11 cellular contexts compared by ENCODE assay signal in the genomic region with DNA sequence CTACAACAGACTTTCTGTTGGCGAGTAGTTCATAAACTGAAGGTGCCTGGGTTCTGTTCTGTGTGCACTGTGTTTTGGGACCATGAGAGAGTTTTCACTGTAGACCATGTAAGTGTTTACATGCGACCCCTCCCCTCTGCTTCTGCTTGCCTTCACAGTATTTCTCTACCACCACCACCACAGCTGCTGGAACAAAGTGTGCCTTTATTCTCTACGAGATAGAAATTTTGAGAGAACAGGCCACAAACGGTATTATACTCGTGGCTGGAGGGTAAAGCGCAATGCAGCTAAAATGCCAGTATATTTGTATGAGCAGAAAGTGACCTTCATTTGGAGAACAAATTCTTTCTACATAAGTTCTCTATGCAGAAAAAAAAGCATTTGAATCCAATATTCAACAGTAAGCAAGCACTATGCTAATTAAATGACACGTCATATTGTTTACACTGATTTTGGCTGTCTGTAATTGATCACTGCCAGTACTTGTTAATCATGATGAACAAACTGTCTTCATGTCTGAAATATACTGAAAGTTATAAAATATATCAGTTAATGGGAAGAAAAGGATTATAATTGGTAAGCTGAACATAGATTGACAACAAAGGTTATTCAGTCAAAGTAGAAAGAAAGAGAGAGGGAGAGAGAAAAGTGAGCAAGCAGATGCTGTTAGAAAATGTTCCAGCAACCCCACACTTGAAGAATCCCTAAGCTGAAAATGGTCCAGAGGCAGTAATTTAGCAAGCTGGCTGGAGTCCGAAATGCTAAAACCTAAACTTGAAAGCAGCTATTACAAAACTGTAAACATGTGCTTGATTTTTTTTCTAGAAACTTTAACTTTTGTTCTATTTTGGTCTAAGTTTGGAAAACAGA. TPM values are rescaled to one million over a fixed set of nuclear protein-coding genes. Genes with fewer than 3 reads are reported as not detected.
DNase-seq lines count a peak whose midpoint lies in the region; ATAC-seq and TF ChIP-seq lines count a peak whose summit lies in the region.
"Had no signal": no experiment of that assay in that cellular context is flagged by ENCODE, and none has a peak within 500 bp of the region (broad histone marks: within the 10 kb centered on the region; RNA-seq: fewer than 3 reads in every experiment).

No MANE protein-coding gene starts in this region.

- 54% methylated on average over 8 of the region's 8 CpGs for WGBS in esophagus muscularis mucosa

- H3K27me3 ChIP-seq in A673 (replicated peaks; ENCODE audit: insufficient read depth, low read depth, low read length, poor library complexity) (no peaks in the 10 kb centered on the region), HUES6 (ENCODE audit: control insufficient read depth, insufficient read depth, low read length) (no peaks in the 10 kb centered on the region), esophagus muscularis mucosa (no peaks in the 10 kb centered on the region), osteoblast (ENCODE audit: insufficient read depth, low read length) (no peaks in the 10 kb centered on the region)

- DNase-seq in A673 (ENCODE audit: low spot score), result no peak
- no peak for DNase-seq in esophagus muscularis mucosa (ENCODE audit: extremely low spot score)
- DNase-seq in osteoblast (ENCODE audit: insufficient read length, low spot score, missing footprints), result no peak
- no peak for DNase-seq in central memory CD4-positive, alpha-beta T cell
- no peak for DNase-seq in ACHN
- no peak for DNase-seq in NOMO-1 (lab: John Stamatoyannopoulos, UW; ENCODE audit: unreplicated experiment in 2 of 2)
- DNase-seq: CD4-positive, alpha-beta T cell; NCI-H1048; stimulated activated naive CD4-positive, alpha-beta T cell had no signal

- H3K9me3 ChIP-seq in A673 (ENCODE audit: low read depth, low read length, poor library complexity, severe bottlenecking) (no peaks in the 10 kb centered on the region), HUES6 (ENCODE audit: control insufficient read depth, insufficient read depth, low read depth, low read length) (no peaks in the 10 kb centered on the region), esophagus muscularis mucosa (no peaks in the 10 kb centered on the region), osteoblast (ENCODE audit: low read depth, low read length) (no peaks in the 10 kb centered on the region)

- H3K4me2 ChIP-seq in osteoblast (ENCODE audit: insufficient read depth, low read length), result peak overlapping the region; percentile 54

- H2AFZ ChIP-seq in osteoblast (ENCODE audit: low read length), result no peak overlapping the region

- peaks cover 4% of the 10 kb centered on the region for H3K79me2 ChIP-seq in osteoblast (ENCODE audit: insufficient read depth, low read length)

- TF ChIP-seq POLR2A in esophagus muscularis mucosa (IDR thresholded peaks at IDR 0.05; ENCODE audit: low read depth), result no peak

- H3K9ac ChIP-seq in HUES6 (ENCODE audit: low read length), result no peak overlapping the region

- no peak for TF ChIP-seq EP300 in esophagus muscularis mucosa (IDR thresholded peaks at IDR 0.05)

- no peak for TF ChIP-seq CTCF in A673 (conservative IDR thresholded peaks at IDR 0.05; ENCODE audit: low read depth, low read length)
- no peak for TF ChIP-seq CTCF in esophagus muscularis mucosa (IDR thresholded peaks at IDR 0.05)
- no peak for TF ChIP-seq CTCF in osteoblast (IDR thresholded peaks at IDR 0.05; ENCODE audit: extremely low read depth, low read depth, low read length)

- H3K27ac ChIP-seq in A673 (ENCODE audit: low read depth, low read length, poor library complexity, severe bottlenecking) (peak overlapping the region; percentile 35), HUES6 (ENCODE audit: low read depth, low read length) (peak overlapping the region; percentile 32), esophagus muscularis mucosa (replicated peaks in 1 of 4) (peak overlapping the region; percentile 48 to 65 (median 58)), osteoblast (ENCODE audit: low read depth, low read length) (peak overlapping the region; percentile 66)

- no peak for ATAC-seq in HG03460 (IDR thresholded peaks at IDR 0.05; ENCODE audit: unreplicated experiment)

- peaks cover 28% of the 10 kb centered on the region for H3K4me1 ChIP-seq in A673 (ENCODE audit: insufficient read depth, low read length, poor library complexity, severe bottlenecking)
- H3K4me1 ChIP-seq in HUES6 (ENCODE audit: control insufficient read depth, insufficient read depth, low read length), result peaks cover 48% of the 10 kb centered on the region
- peaks cover 28 to 47% (median 44%) of the 10 kb centered on the region in 4 donors for H3K4me1 ChIP-seq in esophagus muscularis mucosa
- H3K4me1 ChIP-seq in osteoblast (ENCODE audit: insufficient read depth, low read length), result peaks cover 43% of the 10 kb centered on the region

- POLR2A ChIA-PET in A673 (lab: Charles Lee; ENCODE audit: low non-redundant PET), result no interaction called here

- intact Hi-C loops in A673 (cut with micrococcal nuclease; ENCODE audit: unreplicated experiment) (no loop called here), esophagus muscularis mucosa (cut with DNase I) (no loop called here)

- in situ Hi-C loops in ACHN (cut with HindIII; ENCODE audit: low pct_ligation_motif_present, low pct_unique_long_range_greater_than_20kb, low sequenced_read_pairs), result no loop called here

- H4K20me1 ChIP-seq in osteoblast (ENCODE audit: insufficient read depth, low read length), result no peaks in the 10 kb centered on the region

- no TSS peak for BruUV-seq in A673 (replicated peaks; lab: Mats Ljungman, UMichigan)

- H3K36me3 ChIP-seq in A673 (ENCODE audit: insufficient read depth, low read length, poor library complexity, severe bottlenecking) (peaks cover 10% of the 10 kb centered on the region), HUES6 (ENCODE audit: control insufficient read depth, insufficient read depth, low read length) (peaks cover 9% of the 10 kb centered on the region), esophagus muscularis mucosa (no peaks in the 10 kb centered on the region), osteoblast (ENCODE audit: insufficient read depth, low read length) (no peaks in the 10 kb centered on the region)

- CTCF ChIA-PET in A673 (lab: Charles Lee), result no interaction called here

- H3K4me3 ChIP-seq in A673 (ENCODE audit: low read depth, low read length, poor library complexity, severe bottlenecking) (no peak overlapping the region), HUES6 (ENCODE audit: low read depth, low read length) (no peak overlapping the region), esophagus muscularis mucosa (no peak overlapping the region), osteoblast (ENCODE audit: insufficient read depth, low read length) (no peak overlapping the region)

RNA-seq across cellular contexts. Expression of a gene that starts 8.8 kb away (rescaled TPM):
- total RNA-seq in A673 (2021), result not detected in 2 replicates
- not detected for total RNA-seq in esophagus muscularis mucosa
- not detected in 2 replicates for total RNA-seq in osteoblast
- total RNA-seq: CD4-positive, alpha-beta T cell had no signal

RNA-seq across cellular contexts. Expression of a gene that starts 41.7 kb away (rescaled TPM):
- total RNA-seq in A673 (2021), result 40.3 and 47.6 TPM in 2 replicates
- 10 to 100 TPM in 3 of 4 donors, 1 to 10 TPM in 1; 6.5 to 15.4 (median 12.2) TPM for total RNA-seq in esophagus muscularis mucosa
- 18.8 and 23.3 TPM in 2 replicates for total RNA-seq in osteoblast
